In genomic region chr10:13183625-13184024, GRCh38 we compare ENCODE assay signal across 19 cellular contexts. TPM values are rescaled to one million over a fixed set of nuclear protein-coding genes. Genes with fewer than 3 reads are reported as not detected.
A peak's percentile ranks its signal among the peaks of the same experiment; 100 is the strongest.
DNase-seq lines count a peak whose midpoint lies in the region; ATAC-seq and TF ChIP-seq lines count a peak whose summit lies in the region.
"Had no signal": no experiment of that assay in that cellular context is flagged by ENCODE, and none has a peak within 500 bp of the region (broad histone marks: within the 10 kb centered on the region; RNA-seq: fewer than 3 reads in every experiment).

No MANE protein-coding gene starts in this region.

- H3K27me3 ChIP-seq in SK-N-SH (ENCODE audit: insufficient read depth): no peaks in the 10 kb centered on the region
- H3K27me3 ChIP-seq: esophagus squamous epithelium, tibial artery had no signal

- H2AFZ ChIP-seq in SK-N-SH (ENCODE audit: low read depth): no peak overlapping the region

- H3K27ac ChIP-seq in SK-N-SH (ENCODE audit: low read depth in 2 of 2, low read length in 1 of 2): no peak overlapping the region
- H3K27ac ChIP-seq: tibial artery had no signal

- no peak overlapping the region for H3K9ac ChIP-seq in SK-N-SH

- no peaks in the 10 kb centered on the region for H3K36me3 Mint-ChIP-seq in naive B cell

- TF ChIP-seq EP300 in SK-N-SH (IDR thresholded peaks at IDR 0.05; ENCODE audit: borderline replicate concordance in 1 of 2, low read depth in 1 of 2, low read length in 1 of 2): no peak

- H3F3A ChIP-seq in SK-N-SH (replicated peaks; ENCODE audit: insufficient read depth): no peaks in the 10 kb centered on the region

- H3K4me1 ChIP-seq in SK-N-SH (ENCODE audit: control insufficient read depth in 1 of 2, insufficient read depth in 2 of 2, low read depth in 1 of 2, low read length in 1 of 2): no peaks in the 10 kb centered on the region
- H3K4me1 ChIP-seq: tibial artery had no signal

- H3K4me1 Mint-ChIP-seq in naive B cell: no peaks in the 10 kb centered on the region

- TF ChIP-seq RAD21 in SK-N-SH (IDR thresholded peaks at IDR 0.05; ENCODE audit: low read length): no peak

- peaks cover 0 to 7% (median 0%) of the 10 kb centered on the region in 7 donors for H3K9me3 Mint-ChIP-seq in naive B cell
- H3K9me3 Mint-ChIP-seq: T-helper 2 cell treated with Interferon-gamma antibody and Interleukin-4, amounts not matched to agents 5 μg/mL and 100 μg/mL, for 36 hours had no signal

- no peaks in the 10 kb centered on the region for H3K9me3 ChIP-seq in SK-N-SH
- H3K9me3 ChIP-seq: esophagus squamous epithelium, tibial artery had no signal

- no peak for TF ChIP-seq CTCF in SK-N-SH (IDR thresholded peaks at IDR 0.05)

- 75% methylated on average over 5 of the region's 5 CpGs for WGBS in SK-N-SH (ENCODE audit: low lambda C conversion rate)

- DNase-seq in naive B cell (peak; percentile 19), HuH-7 (ENCODE audit: low spot score) (no peak), SK-N-SH (no peak)
- no peak for DNase-seq in central memory CD4-positive, alpha-beta T cell
- DNase-seq: amniotic stem cell, caudate nucleus, esophagus squamous epithelium, glutamatergic neuron, Karpas-422, NCI-H1105, NCI-H82, nucleus accumbens, retina, tibial artery had no signal

- H3K36me3 ChIP-seq in SK-N-SH (replicated peaks in 1 of 2; ENCODE audit: control insufficient read depth in 1 of 2, insufficient read depth in 2 of 2, low read length in 1 of 2): peaks cover 20 to 29% of the 10 kb centered on the region in 2 experiments
- H3K36me3 ChIP-seq: esophagus squamous epithelium, tibial artery had no signal

- no peaks in the 10 kb centered on the region for H3K79me2 ChIP-seq in SK-N-SH (ENCODE audit: insufficient read depth)

- no peak overlapping the region for H3K4me3 Mint-ChIP-seq in naive B cell
- H3K4me3 Mint-ChIP-seq: T-helper 2 cell treated with Interferon-gamma antibody and Interleukin-4, amounts not matched to agents 5 μg/mL and 100 μg/mL, for 36 hours had no signal

- peak; percentile 66 for ATAC-seq in GM18858 (IDR thresholded peaks at IDR 0.05; ENCODE audit: unreplicated experiment)
- peak; percentile 63 for ATAC-seq in GM21381 (IDR thresholded peaks at IDR 0.05; ENCODE audit: unreplicated experiment)
- ATAC-seq in HG03060 (IDR thresholded peaks at IDR 0.05; ENCODE audit: low read depth, unreplicated experiment): peak; percentile 40
- ATAC-seq in naive B cell (ENCODE audit: low read depth in 2 of 2): peak; percentile 53 to 60
- no peak for ATAC-seq in HG03135 (IDR thresholded peaks at IDR 0.05; ENCODE audit: unreplicated experiment)

- H3K4me2 ChIP-seq in SK-N-SH: no peak overlapping the region

- no peaks in the 10 kb centered on the region for H3K9me2 ChIP-seq in SK-N-SH

- H3K27ac Mint-ChIP-seq in naive B cell: peak overlapping the region in 2 of 6 donors; percentile 32 to 56
- H3K27ac Mint-ChIP-seq: T-helper 2 cell treated with Interferon-gamma antibody and Interleukin-4, amounts not matched to agents 5 μg/mL and 100 μg/mL, for 36 hours had no signal

- POLR2A ChIA-PET in SK-N-SH (lab: Yijun Ruan, JAX): no interaction called here

- no peaks in the 10 kb centered on the region for H4K20me1 ChIP-seq in SK-N-SH (ENCODE audit: insufficient read depth)

- CTCF ChIA-PET in SK-N-SH (lab: Yijun Ruan, JAX): no interaction called here

- H3K4me3 ChIP-seq in SK-N-SH (ENCODE audit: low read depth in 2 of 2, low read length in 1 of 2): no peak overlapping the region
- H3K4me3 ChIP-seq: esophagus squamous epithelium, tibial artery had no signal

- H3K27me3 Mint-ChIP-seq in naive B cell: no peaks in the 10 kb centered on the region

TF ChIP-seq in SK-N-SH, 30 proteins besides CTCF, POLR2A, EP300 and RAD21:
- TF ChIP-seq MEF2A (IDR thresholded peaks at IDR 0.05; ENCODE audit: borderline replicate concordance, low read depth) (no peak), MAX (IDR thresholded peaks at IDR 0.05; ENCODE audit: low read depth) (no peak), EZH2phosphoT487 (IDR thresholded peaks at IDR 0.05; ENCODE audit: borderline replicate concordance, low read depth) (no peak), USF2 (IDR thresholded peaks at IDR 0.05; ENCODE audit: borderline replicate concordance, low read depth, low read length) (no peak), FOXJ3 (CRISPR knock-in tag; IDR thresholded peaks at IDR 0.05) (no peak), USF1 (IDR thresholded peaks at IDR 0.05; ENCODE audit: borderline replicate concordance, low read depth) (no peak), SMC3 (IDR thresholded peaks at IDR 0.05; ENCODE audit: low read depth, low read length) (no peak), REST (IDR thresholded peaks at IDR 0.05; ENCODE audit: low read depth, low read length) (no peak), GATA2 (CRISPR knock-in tag; IDR thresholded peaks at IDR 0.05) (no peak), TCF12 (IDR thresholded peaks at IDR 0.05) (no peak), YY1 (IDR thresholded peaks at IDR 0.05; ENCODE audit: low read depth) (no peak), NFIC (IDR thresholded peaks at IDR 0.05; ENCODE audit: borderline replicate concordance) (no peak), RCOR1 (IDR thresholded peaks at IDR 0.05; ENCODE audit: low read length) (no peak), PBX3 (IDR thresholded peaks at IDR 0.05) (no peak), SIN3A (IDR thresholded peaks at IDR 0.05; ENCODE audit: borderline replicate concordance, low read depth, low read length) (no peak), MXI1 (IDR thresholded peaks at IDR 0.05; ENCODE audit: low read depth, low read length) (no peak)
TF ChIP-seq in SK-N-SH: peak in this region for 0.

RNA-seq across cellular contexts. Expression of gene MCM10, which starts 22.3 kb away (rescaled TPM):
- polyA plus RNA-seq in naive B cell (ENCODE audit: low read depth in 6 of 6): under 1 TPM in 1 of 6 donors, not detected in 5; 0.06 TPM
- polyA plus RNA-seq in SK-N-SH (2012; rRNA removed): 5.1 and 5.5 TPM in 2 replicates
- polyA plus RNA-seq in SK-N-SH (2012; cell fraction: cytosol; rRNA removed): 5.3 and 5.5 TPM in 2 replicates
- polyA plus RNA-seq in SK-N-SH (2012; cell fraction: nucleus; rRNA removed): 6.2 and 6.9 TPM in 2 replicates

RNA-seq across cellular contexts. Expression of gene UCMA, which starts 50.5 kb away (rescaled TPM):
- polyA plus RNA-seq in naive B cell (ENCODE audit: low read depth in 6 of 6) (not detected), SK-N-SH (2012; rRNA removed) (not detected in 2 replicates)
- not detected in 2 replicates for polyA plus RNA-seq in SK-N-SH (2012; cell fraction: cytosol; rRNA removed)
- polyA plus RNA-seq in SK-N-SH (2012; cell fraction: nucleus; rRNA removed): not detected in 2 replicates
